In the genomic region with DNA sequence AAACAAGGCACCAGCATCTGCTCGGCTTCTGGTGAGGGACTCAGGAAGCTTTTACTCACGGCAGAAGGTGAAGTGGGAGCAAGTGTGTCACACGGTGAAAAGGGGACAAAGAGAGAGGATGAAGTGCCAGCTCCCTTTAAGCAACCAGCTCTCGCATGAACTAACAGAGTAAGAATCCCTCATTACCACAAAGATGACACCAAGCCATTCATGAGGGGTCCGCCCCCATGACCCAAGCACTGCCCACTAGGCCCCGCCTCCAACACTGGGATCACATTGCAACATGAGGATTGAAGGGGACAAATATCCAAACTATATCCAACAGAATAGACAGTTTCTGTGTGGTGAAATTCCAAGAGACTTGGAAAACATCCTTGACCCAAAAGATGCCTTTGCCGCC, we compare ENCODE assay signal across 2 cellular contexts.
TF ChIP-seq lines count a peak whose summit lies in the region.

No MANE protein-coding gene starts in this region.

TF ChIP-seq in WTC11, 78 proteins besides CTCF, POLR2A, EP300 and RAD21 (continued from another document):
- TF ChIP-seq, protein P1, sequence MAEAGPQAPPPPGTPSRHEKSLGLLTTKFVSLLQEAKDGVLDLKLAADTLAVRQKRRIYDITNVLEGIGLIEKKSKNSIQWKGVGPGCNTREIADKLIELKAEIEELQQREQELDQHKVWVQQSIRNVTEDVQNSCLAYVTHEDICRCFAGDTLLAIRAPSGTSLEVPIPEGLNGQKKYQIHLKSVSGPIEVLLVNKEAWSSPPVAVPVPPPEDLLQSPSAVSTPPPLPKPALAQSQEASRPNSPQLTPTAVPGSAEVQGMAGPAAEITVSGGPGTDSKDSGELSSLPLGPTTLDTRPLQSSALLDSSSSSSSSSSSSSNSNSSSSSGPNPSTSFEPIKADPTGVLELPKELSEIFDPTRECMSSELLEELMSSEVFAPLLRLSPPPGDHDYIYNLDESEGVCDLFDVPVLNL (CRISPR knock-in tag; IDR thresholded peaks at IDR 0.05; ENCODE audit: borderline replicate concordance, low read depth), result no peak
- TF ChIP-seq, protein P2, sequence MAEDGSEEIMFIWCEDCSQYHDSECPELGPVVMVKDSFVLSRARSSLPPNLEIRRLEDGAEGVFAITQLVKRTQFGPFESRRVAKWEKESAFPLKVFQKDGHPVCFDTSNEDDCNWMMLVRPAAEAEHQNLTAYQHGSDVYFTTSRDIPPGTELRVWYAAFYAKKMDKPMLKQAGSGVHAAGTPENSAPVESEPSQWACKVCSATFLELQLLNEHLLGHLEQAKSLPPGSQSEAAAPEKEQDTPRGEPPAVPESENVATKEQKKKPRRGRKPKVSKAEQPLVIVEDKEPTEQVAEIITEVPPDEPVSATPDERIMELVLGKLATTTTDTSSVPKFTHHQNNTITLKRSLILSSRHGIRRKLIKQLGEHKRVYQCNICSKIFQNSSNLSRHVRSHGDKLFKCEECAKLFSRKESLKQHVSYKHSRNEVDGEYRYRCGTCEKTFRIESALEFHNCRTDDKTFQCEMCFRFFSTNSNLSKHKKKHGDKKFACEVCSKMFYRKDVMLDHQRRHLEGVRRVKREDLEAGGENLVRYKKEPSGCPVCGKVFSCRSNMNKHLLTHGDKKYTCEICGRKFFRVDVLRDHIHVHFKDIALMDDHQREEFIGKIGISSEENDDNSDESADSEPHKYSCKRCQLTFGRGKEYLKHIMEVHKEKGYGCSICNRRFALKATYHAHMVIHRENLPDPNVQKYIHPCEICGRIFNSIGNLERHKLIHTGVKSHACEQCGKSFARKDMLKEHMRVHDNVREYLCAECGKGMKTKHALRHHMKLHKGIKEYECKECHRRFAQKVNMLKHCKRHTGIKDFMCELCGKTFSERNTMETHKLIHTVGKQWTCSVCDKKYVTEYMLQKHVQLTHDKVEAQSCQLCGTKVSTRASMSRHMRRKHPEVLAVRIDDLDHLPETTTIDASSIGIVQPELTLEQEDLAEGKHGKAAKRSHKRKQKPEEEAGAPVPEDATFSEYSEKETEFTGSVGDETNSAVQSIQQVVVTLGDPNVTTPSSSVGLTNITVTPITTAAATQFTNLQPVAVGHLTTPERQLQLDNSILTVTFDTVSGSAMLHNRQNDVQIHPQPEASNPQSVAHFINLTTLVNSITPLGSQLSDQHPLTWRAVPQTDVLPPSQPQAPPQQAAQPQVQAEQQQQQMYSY (CRISPR knock-in tag; IDR thresholded peaks at IDR 0.05), result no peak
- TF ChIP-seq JUN (CRISPR knock-in tag; IDR thresholded peaks at IDR 0.05), result no peak
- TF ChIP-seq, protein P3, sequence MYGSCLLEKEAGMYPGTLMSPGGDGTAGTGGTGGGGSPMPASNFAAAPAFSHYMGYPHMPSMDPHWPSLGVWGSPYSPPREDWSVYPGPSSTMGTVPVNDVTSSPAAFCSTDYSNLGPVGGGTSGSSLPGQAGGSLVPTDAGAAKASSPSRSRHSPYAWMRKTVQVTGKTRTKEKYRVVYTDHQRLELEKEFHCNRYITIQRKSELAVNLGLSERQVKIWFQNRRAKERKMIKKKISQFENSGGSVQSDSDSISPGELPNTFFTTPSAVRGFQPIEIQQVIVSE (CRISPR knock-in tag; IDR thresholded peaks at IDR 0.05; ENCODE audit: borderline replicate concordance), result no peak
- no peak for TF ChIP-seq MXD4 (CRISPR knock-in tag; IDR thresholded peaks at IDR 0.05; ENCODE audit: borderline replicate concordance)
- TF ChIP-seq ZNF416 (CRISPR knock-in tag; IDR thresholded peaks at IDR 0.05), result no peak
- TF ChIP-seq, protein P4, sequence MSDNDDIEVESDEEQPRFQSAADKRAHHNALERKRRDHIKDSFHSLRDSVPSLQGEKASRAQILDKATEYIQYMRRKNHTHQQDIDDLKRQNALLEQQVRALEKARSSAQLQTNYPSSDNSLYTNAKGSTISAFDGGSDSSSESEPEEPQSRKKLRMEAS (CRISPR knock-in tag; IDR thresholded peaks at IDR 0.05), result no peak
- no peak for TF ChIP-seq CREM (CRISPR knock-in tag; IDR thresholded peaks at IDR 0.05)
- no peak for TF ChIP-seq EMX1 (CRISPR knock-in tag; IDR thresholded peaks at IDR 0.05)
- TF ChIP-seq, protein P5, sequence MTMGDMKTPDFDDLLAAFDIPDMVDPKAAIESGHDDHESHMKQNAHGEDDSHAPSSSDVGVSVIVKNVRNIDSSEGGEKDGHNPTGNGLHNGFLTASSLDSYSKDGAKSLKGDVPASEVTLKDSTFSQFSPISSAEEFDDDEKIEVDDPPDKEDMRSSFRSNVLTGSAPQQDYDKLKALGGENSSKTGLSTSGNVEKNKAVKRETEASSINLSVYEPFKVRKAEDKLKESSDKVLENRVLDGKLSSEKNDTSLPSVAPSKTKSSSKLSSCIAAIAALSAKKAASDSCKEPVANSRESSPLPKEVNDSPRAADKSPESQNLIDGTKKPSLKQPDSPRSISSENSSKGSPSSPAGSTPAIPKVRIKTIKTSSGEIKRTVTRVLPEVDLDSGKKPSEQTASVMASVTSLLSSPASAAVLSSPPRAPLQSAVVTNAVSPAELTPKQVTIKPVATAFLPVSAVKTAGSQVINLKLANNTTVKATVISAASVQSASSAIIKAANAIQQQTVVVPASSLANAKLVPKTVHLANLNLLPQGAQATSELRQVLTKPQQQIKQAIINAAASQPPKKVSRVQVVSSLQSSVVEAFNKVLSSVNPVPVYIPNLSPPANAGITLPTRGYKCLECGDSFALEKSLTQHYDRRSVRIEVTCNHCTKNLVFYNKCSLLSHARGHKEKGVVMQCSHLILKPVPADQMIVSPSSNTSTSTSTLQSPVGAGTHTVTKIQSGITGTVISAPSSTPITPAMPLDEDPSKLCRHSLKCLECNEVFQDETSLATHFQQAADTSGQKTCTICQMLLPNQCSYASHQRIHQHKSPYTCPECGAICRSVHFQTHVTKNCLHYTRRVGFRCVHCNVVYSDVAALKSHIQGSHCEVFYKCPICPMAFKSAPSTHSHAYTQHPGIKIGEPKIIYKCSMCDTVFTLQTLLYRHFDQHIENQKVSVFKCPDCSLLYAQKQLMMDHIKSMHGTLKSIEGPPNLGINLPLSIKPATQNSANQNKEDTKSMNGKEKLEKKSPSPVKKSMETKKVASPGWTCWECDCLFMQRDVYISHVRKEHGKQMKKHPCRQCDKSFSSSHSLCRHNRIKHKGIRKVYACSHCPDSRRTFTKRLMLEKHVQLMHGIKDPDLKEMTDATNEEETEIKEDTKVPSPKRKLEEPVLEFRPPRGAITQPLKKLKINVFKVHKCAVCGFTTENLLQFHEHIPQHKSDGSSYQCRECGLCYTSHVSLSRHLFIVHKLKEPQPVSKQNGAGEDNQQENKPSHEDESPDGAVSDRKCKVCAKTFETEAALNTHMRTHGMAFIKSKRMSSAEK (CRISPR knock-in tag; IDR thresholded peaks at IDR 0.05; ENCODE audit: borderline replicate concordance), result no peak
- no peak for TF ChIP-seq SP1 (CRISPR knock-in tag; conservative IDR thresholded peaks at IDR 0.05)

TF ChIP-seq in SK-N-SH treated with all-trans-retinoic acid at 6 μM for 48 hours, 23 proteins besides CTCF, POLR2A, EP300 and RAD21 (continued from another document):
- TF ChIP-seq, protein P6, sequence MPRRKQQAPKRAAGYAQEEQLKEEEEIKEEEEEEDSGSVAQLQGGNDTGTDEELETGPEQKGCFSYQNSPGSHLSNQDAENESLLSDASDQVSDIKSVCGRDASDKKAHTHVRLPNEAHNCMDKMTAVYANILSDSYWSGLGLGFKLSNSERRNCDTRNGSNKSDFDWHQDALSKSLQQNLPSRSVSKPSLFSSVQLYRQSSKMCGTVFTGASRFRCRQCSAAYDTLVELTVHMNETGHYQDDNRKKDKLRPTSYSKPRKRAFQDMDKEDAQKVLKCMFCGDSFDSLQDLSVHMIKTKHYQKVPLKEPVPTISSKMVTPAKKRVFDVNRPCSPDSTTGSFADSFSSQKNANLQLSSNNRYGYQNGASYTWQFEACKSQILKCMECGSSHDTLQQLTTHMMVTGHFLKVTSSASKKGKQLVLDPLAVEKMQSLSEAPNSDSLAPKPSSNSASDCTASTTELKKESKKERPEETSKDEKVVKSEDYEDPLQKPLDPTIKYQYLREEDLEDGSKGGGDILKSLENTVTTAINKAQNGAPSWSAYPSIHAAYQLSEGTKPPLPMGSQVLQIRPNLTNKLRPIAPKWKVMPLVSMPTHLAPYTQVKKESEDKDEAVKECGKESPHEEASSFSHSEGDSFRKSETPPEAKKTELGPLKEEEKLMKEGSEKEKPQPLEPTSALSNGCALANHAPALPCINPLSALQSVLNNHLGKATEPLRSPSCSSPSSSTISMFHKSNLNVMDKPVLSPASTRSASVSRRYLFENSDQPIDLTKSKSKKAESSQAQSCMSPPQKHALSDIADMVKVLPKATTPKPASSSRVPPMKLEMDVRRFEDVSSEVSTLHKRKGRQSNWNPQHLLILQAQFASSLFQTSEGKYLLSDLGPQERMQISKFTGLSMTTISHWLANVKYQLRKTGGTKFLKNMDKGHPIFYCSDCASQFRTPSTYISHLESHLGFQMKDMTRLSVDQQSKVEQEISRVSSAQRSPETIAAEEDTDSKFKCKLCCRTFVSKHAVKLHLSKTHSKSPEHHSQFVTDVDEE (CRISPR knock-in tag; IDR thresholded peaks at IDR 0.05), result no peak
- TF ChIP-seq, protein P7, sequence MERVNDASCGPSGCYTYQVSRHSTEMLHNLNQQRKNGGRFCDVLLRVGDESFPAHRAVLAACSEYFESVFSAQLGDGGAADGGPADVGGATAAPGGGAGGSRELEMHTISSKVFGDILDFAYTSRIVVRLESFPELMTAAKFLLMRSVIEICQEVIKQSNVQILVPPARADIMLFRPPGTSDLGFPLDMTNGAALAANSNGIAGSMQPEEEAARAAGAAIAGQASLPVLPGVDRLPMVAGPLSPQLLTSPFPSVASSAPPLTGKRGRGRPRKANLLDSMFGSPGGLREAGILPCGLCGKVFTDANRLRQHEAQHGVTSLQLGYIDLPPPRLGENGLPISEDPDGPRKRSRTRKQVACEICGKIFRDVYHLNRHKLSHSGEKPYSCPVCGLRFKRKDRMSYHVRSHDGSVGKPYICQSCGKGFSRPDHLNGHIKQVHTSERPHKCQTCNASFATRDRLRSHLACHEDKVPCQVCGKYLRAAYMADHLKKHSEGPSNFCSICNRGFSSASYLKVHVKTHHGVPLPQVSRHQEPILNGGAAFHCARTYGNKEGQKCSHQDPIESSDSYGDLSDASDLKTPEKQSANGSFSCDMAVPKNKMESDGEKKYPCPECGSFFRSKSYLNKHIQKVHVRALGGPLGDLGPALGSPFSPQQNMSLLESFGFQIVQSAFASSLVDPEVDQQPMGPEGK (CRISPR knock-in tag; IDR thresholded peaks at IDR 0.05; ENCODE audit: borderline replicate concordance), result no peak
- TF ChIP-seq, protein P8, sequence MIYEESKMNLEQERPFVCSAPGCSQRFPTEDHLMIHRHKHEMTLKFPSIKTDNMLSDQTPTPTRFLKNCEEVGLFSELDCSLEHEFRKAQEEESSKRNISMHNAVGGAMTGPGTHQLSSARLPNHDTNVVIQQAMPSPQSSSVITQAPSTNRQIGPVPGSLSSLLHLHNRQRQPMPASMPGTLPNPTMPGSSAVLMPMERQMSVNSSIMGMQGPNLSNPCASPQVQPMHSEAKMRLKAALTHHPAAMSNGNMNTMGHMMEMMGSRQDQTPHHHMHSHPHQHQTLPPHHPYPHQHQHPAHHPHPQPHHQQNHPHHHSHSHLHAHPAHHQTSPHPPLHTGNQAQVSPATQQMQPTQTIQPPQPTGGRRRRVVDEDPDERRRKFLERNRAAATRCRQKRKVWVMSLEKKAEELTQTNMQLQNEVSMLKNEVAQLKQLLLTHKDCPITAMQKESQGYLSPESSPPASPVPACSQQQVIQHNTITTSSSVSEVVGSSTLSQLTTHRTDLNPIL (CRISPR knock-in tag; IDR thresholded peaks at IDR 0.05; ENCODE audit: low read depth), result no peak
- no peak for TF ChIP-seq ZFP3 (CRISPR knock-in tag; IDR thresholded peaks at IDR 0.05)
- TF ChIP-seq OSR1 (CRISPR knock-in tag; IDR thresholded peaks at IDR 0.05), result no peak
- TF ChIP-seq ISL1 (CRISPR knock-in tag; IDR thresholded peaks at IDR 0.05), result no peak
- TF ChIP-seq SNAI2 (CRISPR knock-in tag; IDR thresholded peaks at IDR 0.05), result no peak
- no peak for TF ChIP-seq TOX (CRISPR knock-in tag; IDR thresholded peaks at IDR 0.05; ENCODE audit: borderline replicate concordance)
- TF ChIP-seq, protein P9, sequence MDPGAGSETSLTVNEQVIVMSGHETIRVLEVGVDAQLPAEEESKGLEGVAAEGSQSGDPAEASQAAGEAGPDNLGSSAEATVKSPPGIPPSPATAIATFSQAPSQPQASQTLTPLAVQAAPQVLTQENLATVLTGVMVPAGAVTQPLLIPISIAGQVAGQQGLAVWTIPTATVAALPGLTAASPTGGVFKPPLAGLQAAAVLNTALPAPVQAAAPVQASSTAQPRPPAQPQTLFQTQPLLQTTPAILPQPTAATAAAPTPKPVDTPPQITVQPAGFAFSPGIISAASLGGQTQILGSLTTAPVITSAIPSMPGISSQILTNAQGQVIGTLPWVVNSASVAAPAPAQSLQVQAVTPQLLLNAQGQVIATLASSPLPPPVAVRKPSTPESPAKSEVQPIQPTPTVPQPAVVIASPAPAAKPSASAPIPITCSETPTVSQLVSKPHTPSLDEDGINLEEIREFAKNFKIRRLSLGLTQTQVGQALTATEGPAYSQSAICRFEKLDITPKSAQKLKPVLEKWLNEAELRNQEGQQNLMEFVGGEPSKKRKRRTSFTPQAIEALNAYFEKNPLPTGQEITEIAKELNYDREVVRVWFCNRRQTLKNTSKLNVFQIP (CRISPR knock-in tag; IDR thresholded peaks at IDR 0.05; ENCODE audit: borderline replicate concordance, low read depth), result no peak
- no peak for TF ChIP-seq ZC3H10 (CRISPR knock-in tag; IDR thresholded peaks at IDR 0.05)
- no peak for TF ChIP-seq ESRRG (CRISPR knock-in tag; IDR thresholded peaks at IDR 0.05)
- no peak for TF ChIP-seq ZNF70 (CRISPR knock-in tag; IDR thresholded peaks at IDR 0.05)
- no peak for TF ChIP-seq CSDC2 (CRISPR knock-in tag; IDR thresholded peaks at IDR 0.05)
- no peak for TF ChIP-seq BACH2 (CRISPR knock-in tag; IDR thresholded peaks at IDR 0.05; ENCODE audit: borderline replicate concordance)
